14 cellular contexts compared by ENCODE assay signal in the genomic region with DNA sequence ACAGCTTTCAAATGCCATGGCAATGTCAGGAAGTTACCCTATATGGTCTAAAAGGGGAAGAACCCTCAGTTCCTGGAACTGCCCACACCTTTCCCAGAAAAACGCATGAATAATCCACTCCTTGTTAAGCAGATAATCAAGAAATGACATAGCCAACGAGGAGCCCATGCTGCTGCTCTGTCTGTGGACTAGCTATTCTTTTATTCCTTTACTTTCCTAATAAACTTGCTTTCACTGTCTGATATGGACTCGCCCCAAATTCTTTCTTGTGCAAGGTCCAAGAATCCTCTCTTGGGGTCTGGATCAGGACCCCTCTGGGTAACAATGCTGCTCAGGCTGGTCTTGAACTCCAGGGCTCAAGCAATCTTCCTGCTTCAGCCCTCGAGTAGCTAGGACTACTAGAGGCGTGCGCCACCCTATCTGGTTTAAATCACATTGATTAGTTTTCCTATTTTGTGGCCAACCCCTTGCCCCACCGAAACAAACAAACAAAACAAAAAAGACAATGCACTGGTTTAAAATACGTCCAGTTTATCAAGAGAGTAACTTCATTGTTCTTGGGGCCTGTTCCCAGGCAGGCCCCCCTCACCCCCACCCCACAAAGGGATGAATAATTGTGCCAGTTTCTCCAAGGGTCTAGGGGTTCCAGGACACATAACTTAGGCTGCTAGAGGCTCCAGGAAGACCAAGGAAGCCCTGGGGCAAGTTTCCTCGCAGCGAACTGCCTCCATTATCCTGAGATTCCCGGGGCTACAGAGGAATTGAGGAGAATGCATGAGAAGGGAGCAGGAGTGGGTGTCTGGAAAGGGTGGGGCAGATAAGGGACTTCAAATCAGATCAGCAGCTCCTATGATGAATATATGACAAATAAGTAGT. TPM values are rescaled to one million over a fixed set of nuclear protein-coding genes. Genes with fewer than 3 reads are reported as not detected.
A peak's percentile ranks its signal among the peaks of the same experiment; 100 is the strongest.
DNase-seq lines count a peak whose midpoint lies in the region; ATAC-seq and TF ChIP-seq lines count a peak whose summit lies in the region.
"Had no signal": no experiment of that assay in that cellular context is flagged by ENCODE, and none has a peak within 500 bp of the region (broad histone marks: within the 10 kb centered on the region; RNA-seq: fewer than 3 reads in every experiment).

No MANE protein-coding gene starts in this region.

- H3K36me3 ChIP-seq in mammary epithelial cell (ENCODE audit: insufficient read depth, low read length) = no peaks in the 10 kb centered on the region
- H3K36me3 ChIP-seq: upper lobe of right lung had no signal

- no peaks in the 10 kb centered on the region for H3K9me3 Mint-ChIP-seq in MCF 10A (ENCODE audit: unreplicated experiment)
- H3K9me3 Mint-ChIP-seq in activated CD8-positive, alpha-beta T cell treated with anti-CD3 and anti-CD28 coated beads for 36 hours = no peaks in the 10 kb centered on the region
- H3K9me3 Mint-ChIP-seq in stimulated activated naive CD8-positive, alpha-beta T cell treated with anti-CD3 and anti-CD28 coated beads, Interleukin-15, amount 100 ng/mL, for 72 hours = no peaks in the 10 kb centered on the region

- H3K79me2 ChIP-seq in mammary epithelial cell (ENCODE audit: insufficient read depth, low read length) = no peaks in the 10 kb centered on the region

- H3K4me3 Mint-ChIP-seq in MCF 10A (ENCODE audit: unreplicated experiment) = no peak overlapping the region
- H3K4me3 Mint-ChIP-seq in activated CD8-positive, alpha-beta T cell treated with anti-CD3 and anti-CD28 coated beads for 36 hours = no peak overlapping the region
- peak overlapping the region in 1 of 2 donors; percentile 62 for H3K4me3 Mint-ChIP-seq in stimulated activated naive CD8-positive, alpha-beta T cell treated with anti-CD3 and anti-CD28 coated beads, Interleukin-15, amount 100 ng/mL, for 72 hours

- peak overlapping the region; percentile 47 for H2AFZ ChIP-seq in mammary epithelial cell (ENCODE audit: low read depth, low read length)

- ATAC-seq in activated CD8-positive, alpha-beta T cell treated with anti-CD3 and anti-CD28 coated beads for 36 hours = peak; percentile 93
- peak; percentile 84 for ATAC-seq in stimulated activated naive CD8-positive, alpha-beta T cell treated with anti-CD3 and anti-CD28 coated beads, Interleukin-15, amount 100 ng/mL, for 72 hours
- no peak for ATAC-seq in esophagus mucosa
- ATAC-seq: Panc1, upper lobe of right lung had no signal

- H3K27ac Mint-ChIP-seq in MCF 10A (ENCODE audit: low read depth, unreplicated experiment) = no peak overlapping the region
- H3K27ac Mint-ChIP-seq in activated CD8-positive, alpha-beta T cell treated with anti-CD3 and anti-CD28 coated beads for 36 hours = no peak overlapping the region
- H3K27ac Mint-ChIP-seq in stimulated activated naive CD8-positive, alpha-beta T cell treated with anti-CD3 and anti-CD28 coated beads, Interleukin-15, amount 100 ng/mL, for 72 hours = peak overlapping the region in 1 of 2 donors; percentile 80

- no peak overlapping the region for H3K4me2 ChIP-seq in mammary epithelial cell (ENCODE audit: insufficient read depth, low read depth, low read length)

- no peaks in the 10 kb centered on the region for H3K36me3 Mint-ChIP-seq in MCF 10A (ENCODE audit: insufficient read depth, unreplicated experiment)
- no peaks in the 10 kb centered on the region for H3K36me3 Mint-ChIP-seq in activated CD8-positive, alpha-beta T cell treated with anti-CD3 and anti-CD28 coated beads for 36 hours (ENCODE audit: low read depth)

- no peak overlapping the region for H3K4me3 ChIP-seq in mammary epithelial cell (replicated peaks in 1 of 3; ENCODE audit: insufficient read depth in 1 of 3, low read depth in 2 of 3, low read length in 3 of 3)
- H3K4me3 ChIP-seq: upper lobe of right lung had no signal

- H3K4me1 ChIP-seq in mammary epithelial cell (ENCODE audit: insufficient read depth, low read length) = no peaks in the 10 kb centered on the region
- H3K4me1 ChIP-seq: upper lobe of right lung had no signal

- CTCF ChIA-PET in mammary epithelial cell (lab: Charles Lee; ENCODE audit: low non-redundant PET) (no interaction called here), MCF 10A (lab: Yijun Ruan, JAX) (interaction anchor here (0.5 to 0.6 kb wide), 2 partner anchors 191 to 1077 kb away, joined by 3 read pairs; no protein-coding TSS in a partner anchor)
- CTCF ChIA-PET in activated CD8-positive, alpha-beta T cell treated with anti-CD3 and anti-CD28 coated beads for 36 hours (lab: Charles Lee) = interaction anchor here (1.6 to 1.9 kb wide), 2 partner anchors 95 kb away, joined by 4 to 6 read pairs; no protein-coding TSS in a partner anchor

- H3K9ac ChIP-seq in mammary epithelial cell (ENCODE audit: insufficient read depth, low read length) = no peak overlapping the region

- H3K27me3 ChIP-seq in mammary epithelial cell (ENCODE audit: insufficient read depth, low read length) = no peaks in the 10 kb centered on the region
- H3K27me3 ChIP-seq: upper lobe of right lung had no signal

- DNase-seq in mammary epithelial cell (no peak), MCF 10A (ENCODE audit: unreplicated experiment) (no peak), islet precursor cell (peak; percentile 78), NCI-H2227 (lab: John Stamatoyannopoulos, UW; ENCODE audit: unreplicated experiment) (no peak), NCI-H1105 treated with DMSO at 0.1 percent for 48 hours (lab: John Stamatoyannopoulos, UW) (no peak)
- DNase-seq in activated CD8-positive, alpha-beta T cell treated with anti-CD3 and anti-CD28 coated beads for 36 hours = peak; percentile 91
- DNase-seq in stimulated activated naive CD8-positive, alpha-beta T cell treated with anti-CD3 and anti-CD28 coated beads, Interleukin-15, amount 100 ng/mL, for 72 hours = peak; percentile 72 to 73
- DNase-seq: IMR-90, NCI-H1436 treated with DMSO at 0.1 percent for 48 hours, NCI-H524, occipital lobe, upper lobe of right lung had no signal

- H3K9me3 ChIP-seq in mammary epithelial cell (replicated peaks; ENCODE audit: insufficient read depth, low read length) = no peaks in the 10 kb centered on the region
- H3K9me3 ChIP-seq: upper lobe of right lung had no signal

- dilution Hi-C loops in mammary epithelial cell (cut with HindIII; ENCODE audit: low sequenced_read_pairs) = loop anchor here (5.0 kb wide), 1 partner anchor 72 kb away; no protein-coding TSS in a partner anchor

- peaks cover 14% of the 10 kb centered on the region for H3K27me3 Mint-ChIP-seq in MCF 10A (ENCODE audit: insufficient read depth, unreplicated experiment)
- peaks cover 7% of the 10 kb centered on the region for H3K27me3 Mint-ChIP-seq in activated CD8-positive, alpha-beta T cell treated with anti-CD3 and anti-CD28 coated beads for 36 hours
- H3K27me3 Mint-ChIP-seq in stimulated activated naive CD8-positive, alpha-beta T cell treated with anti-CD3 and anti-CD28 coated beads, Interleukin-15, amount 100 ng/mL, for 72 hours = peaks cover 40% of the 10 kb centered on the region

- BruUV-seq in mammary epithelial cell (replicated peaks; lab: Mats Ljungman, UMichigan) (no TSS peak), MCF 10A (replicated peaks; lab: Mats Ljungman, UMichigan) (no TSS peak)

- no peak overlapping the region for H3K27ac ChIP-seq in mammary epithelial cell (ENCODE audit: insufficient read depth, low read depth, low read length)
- H3K27ac ChIP-seq: upper lobe of right lung had no signal

- POLR2A ChIA-PET in MCF 10A (lab: Yijun Ruan, JAX) = no interaction called here
- POLR2A ChIA-PET in activated CD8-positive, alpha-beta T cell treated with anti-CD3 and anti-CD28 coated beads for 36 hours (lab: Charles Lee) = interaction anchor here (1.0 kb wide), 1 partner anchor 18 kb away, joined by 3 read pairs; no protein-coding TSS in a partner anchor

- in situ Hi-C loops in mammary epithelial cell (cut with MboI; ENCODE audit: low sequenced_read_pairs in 2 of 2) = no loop called here

- WGBS in mammary epithelial cell (ENCODE audit: low coverage, missing lambda C conversion rate) = 44% methylated on average over 10 of the region's 11 CpGs

- no peaks in the 10 kb centered on the region for H4K20me1 ChIP-seq in mammary epithelial cell (ENCODE audit: insufficient read depth, low read length)

- intact Hi-C loops in mammary epithelial cell (cut with micrococcal nuclease) (no loop called here), MCF 10A (cut with micrococcal nuclease) (no loop called here)
- intact Hi-C loops in activated CD8-positive, alpha-beta T cell treated with anti-CD3 and anti-CD28 coated beads for 36 hours (cut with micrococcal nuclease) = no loop called here

- H3K4me1 Mint-ChIP-seq in MCF 10A (ENCODE audit: insufficient read depth, unreplicated experiment) = no peaks in the 10 kb centered on the region
- peaks cover 13% of the 10 kb centered on the region for H3K4me1 Mint-ChIP-seq in activated CD8-positive, alpha-beta T cell treated with anti-CD3 and anti-CD28 coated beads for 36 hours (ENCODE audit: low read depth)
- H3K4me1 Mint-ChIP-seq in stimulated activated naive CD8-positive, alpha-beta T cell treated with anti-CD3 and anti-CD28 coated beads, Interleukin-15, amount 100 ng/mL, for 72 hours = peaks cover 15% of the 10 kb centered on the region

- TF ChIP-seq CTCF in mammary epithelial cell (conservative IDR thresholded peaks at IDR 0.05 in 1 of 2, IDR thresholded peaks at IDR 0.05 in 1 of 2; ENCODE audit: extremely low read depth in 1 of 2, insufficient read depth in 1 of 2, low read depth in 1 of 2, low read length in 2 of 2) (no peak), MCF 10A (IDR thresholded peaks at IDR 0.05; ENCODE audit: unreplicated experiment) (no peak)
- TF ChIP-seq CTCF in activated CD8-positive, alpha-beta T cell treated with anti-CD3 and anti-CD28 coated beads for 36 hours (IDR thresholded peaks at IDR 0.05) = no peak

RNA-seq across cellular contexts. Expression of gene AKAP12, which starts 10.1 kb away (rescaled TPM):
- 10 to 100 TPM; 38.0 to 59.8 TPM for total RNA-seq in mammary epithelial cell
- polyA plus RNA-seq in mammary epithelial cell = 13.9 TPM
- 37.7 TPM for polyA minus RNA-seq in mammary epithelial cell
- total RNA-seq in MCF 10A (2022) = 0.34 and 0.63 TPM in 2 replicates
- total RNA-seq in activated CD8-positive, alpha-beta T cell treated with anti-CD3 and anti-CD28 coated beads for 36 hours = 1 to 10 TPM; 3.2 to 4.0 TPM
- 1.8 TPM for total RNA-seq in esophagus mucosa

Comparison
In these comparisons a context has a peak if more than half of its experiments do, and no peak if none do; other contexts are left out.
1. RNA of gene AKAP12, which starts 10.1 kb away (total RNA-seq): 38.0 to 59.8 TPM in mammary epithelial cell; 3.2 to 4.0 TPM in activated CD8-positive, alpha-beta T cell treated with anti-CD3 and anti-CD28 coated beads for 36 hours, 1.8 TPM in esophagus mucosa (single experiment) and 0.34 to 0.63 TPM in MCF 10A; every median in the first group is over 4 times any median in the second.
2. DNase-seq: peak in activated CD8-positive, alpha-beta T cell treated with anti-CD3 and anti-CD28 coated beads for 36 hours (single experiment), islet precursor cell (single experiment) and stimulated activated naive CD8-positive, alpha-beta T cell treated with anti-CD3 and anti-CD28 coated beads, Interleukin-15, amount 100 ng/mL, for 72 hours (2 of 2); none in mammary epithelial cell (single experiment), MCF 10A (single experiment), NCI-H2227 (single experiment) and NCI-H1105 treated with DMSO at 0.1 percent for 48 hours (single experiment).